Comparison of ENCODE assay signal across 1 cellular context in genomic region chr11:17328856-17329490, GRCh38.
TF ChIP-seq lines count a peak whose summit lies in the region.

No MANE protein-coding gene starts in this region.

TF ChIP-seq in GM23338, 12 proteins besides CTCF, POLR2A, EP300 and RAD21 (continued from another document):
- no peak for TF ChIP-seq ETS1 (IDR thresholded peaks at IDR 0.05)
- TF ChIP-seq JUNB (IDR thresholded peaks at IDR 0.05; ENCODE audit: unreplicated experiment) = no peak
- no peak for TF ChIP-seq CREB1 (CRISPR knock-in tag; IDR thresholded peaks at IDR 0.05; ENCODE audit: low read depth)
- TF ChIP-seq ZNF462 (CRISPR knock-in tag; IDR thresholded peaks at IDR 0.05) = no peak
- no peak for TF ChIP-seq EZH2phosphoT487 (IDR thresholded peaks at IDR 0.05; ENCODE audit: unreplicated experiment)
